18 cellular contexts compared by ENCODE assay signal in genomic region chr21:26958792-26959191, GRCh38. TPM values are rescaled to one million over a fixed set of nuclear protein-coding genes. Genes with fewer than 3 reads are reported as not detected.
"Had no signal": no experiment of that assay in that cellular context is flagged by ENCODE, and none has a peak within 500 bp of the region (broad histone marks: within the 10 kb centered on the region; RNA-seq: fewer than 3 reads in every experiment).

No MANE protein-coding gene starts in this region.

- H3K27ac Mint-ChIP-seq: activated CD4-positive, alpha-beta memory T cell treated with anti-CD3 and anti-CD28 coated beads for 36 hours; activated naive CD4-positive, alpha-beta T cell treated with anti-CD3 and anti-CD28 coated beads, Interleukin-2, amount 50 U/mL, for 72 hours; activated T-helper 1 cell treated with anti-CD3 and anti-CD28 coated beads, Interleukin-12 subunit alpha, Interleukin-12 subunit beta, Interleukin-2, Interleukin-4 antibody, amounts not matched to agents 30 ng/mL and 10 ng/mL and 1 ng/mL, durations not matched to agents 14 hours and 24 hours and 36 hours; memory B cell; naive thymus-derived CD8-positive, alpha-beta T cell; T-cell; WTC11 had no signal

- H3K9me3 ChIP-seq: mucosa of descending colon, ovary, tibial nerve had no signal

- H3K27me3 Mint-ChIP-seq: memory B cell had no signal

- H3K4me3 Mint-ChIP-seq: activated CD4-positive, alpha-beta memory T cell treated with anti-CD3 and anti-CD28 coated beads for 36 hours; activated T-helper 1 cell treated with anti-CD3 and anti-CD28 coated beads, Interleukin-12 subunit alpha, Interleukin-12 subunit beta, Interleukin-2, Interleukin-4 antibody, amounts not matched to agents 30 ng/mL and 10 ng/mL and 1 ng/mL, durations not matched to agents 14 hours and 24 hours and 36 hours; memory B cell; naive thymus-derived CD8-positive, alpha-beta T cell; T-cell; WTC11 had no signal

- H3K4me3 ChIP-seq: mucosa of descending colon, ovary, tibial nerve had no signal

- ATAC-seq: activated naive CD4-positive, alpha-beta T cell treated with anti-CD3 and anti-CD28 coated beads, Interleukin-2, amount 50 U/mL, for 72 hours; mucosa of descending colon; naive thymus-derived CD8-positive, alpha-beta T cell; SK-N-SH treated with all-trans-retinoic acid at 6 μM for 48 hours; T-cell; WTC11 had no signal

- H3K27ac ChIP-seq: ovary, tibial nerve had no signal

- H3K36me3 Mint-ChIP-seq: activated CD4-positive, alpha-beta memory T cell treated with anti-CD3 and anti-CD28 coated beads for 36 hours; activated naive CD4-positive, alpha-beta T cell treated with anti-CD3 and anti-CD28 coated beads, Interleukin-2, amount 50 U/mL, for 72 hours; memory B cell; naive thymus-derived CD8-positive, alpha-beta T cell; T-cell; WTC11 had no signal

- H3K36me3 ChIP-seq: ovary, tibial nerve had no signal

- H3K27me3 ChIP-seq: ovary, tibial nerve had no signal

- DNase-seq: activated CD4-positive, alpha-beta memory T cell treated with anti-CD3 and anti-CD28 coated beads for 36 hours; activated CD4-positive, alpha-beta T cell treated with anti-CD3 and anti-CD28 coated beads for 4 hours; activated gamma-delta T cell treated with Interleukin-2 at 50 U/mL for 16 hours; activated T-cell treated with anti-CD3 and anti-CD28 coated beads for 4 hours; head of caudate nucleus; kidney glomerular epithelial cell; mucosa of descending colon; naive thymus-derived CD8-positive, alpha-beta T cell; ovary; stimulated activated naive CD4-positive, alpha-beta T cell; T-cell had no signal

- H3K9me3 Mint-ChIP-seq: activated CD4-positive, alpha-beta memory T cell treated with anti-CD3 and anti-CD28 coated beads for 36 hours; activated naive CD4-positive, alpha-beta T cell treated with anti-CD3 and anti-CD28 coated beads, Interleukin-2, amount 50 U/mL, for 72 hours; activated T-helper 1 cell treated with anti-CD3 and anti-CD28 coated beads, Interleukin-12 subunit alpha, Interleukin-12 subunit beta, Interleukin-2, Interleukin-4 antibody, amounts not matched to agents 30 ng/mL and 10 ng/mL and 1 ng/mL, durations not matched to agents 14 hours and 24 hours and 36 hours; memory B cell; T-cell; WTC11 had no signal

- FAIRE-seq: frontal cortex had no signal

- H3K4me1 Mint-ChIP-seq: memory B cell; naive thymus-derived CD8-positive, alpha-beta T cell; T-cell had no signal

RNA-seq across cellular contexts. Expression of gene ADAMTS5, which starts 8.1 kb away (rescaled TPM):
- total RNA-seq: activated CD4-positive, alpha-beta memory T cell treated with anti-CD3 and anti-CD28 coated beads for 36 hours; activated naive CD4-positive, alpha-beta T cell treated with anti-CD3 and anti-CD28 coated beads, Interleukin-2, amount 50 U/mL, for 72 hours; activated T-helper 1 cell treated with anti-CD3 and anti-CD28 coated beads, Interleukin-12 subunit alpha, Interleukin-12 subunit beta, Interleukin-2, Interleukin-4 antibody, amounts not matched to agents 30 ng/mL and 10 ng/mL and 1 ng/mL, durations not matched to agents 14 hours and 24 hours and 36 hours; naive thymus-derived CD8-positive, alpha-beta T cell had no signal
- polyA plus RNA-seq: naive thymus-derived CD8-positive, alpha-beta T cell had no signal
